ENCODE assay signal across 10 cellular contexts in the genomic region with DNA sequence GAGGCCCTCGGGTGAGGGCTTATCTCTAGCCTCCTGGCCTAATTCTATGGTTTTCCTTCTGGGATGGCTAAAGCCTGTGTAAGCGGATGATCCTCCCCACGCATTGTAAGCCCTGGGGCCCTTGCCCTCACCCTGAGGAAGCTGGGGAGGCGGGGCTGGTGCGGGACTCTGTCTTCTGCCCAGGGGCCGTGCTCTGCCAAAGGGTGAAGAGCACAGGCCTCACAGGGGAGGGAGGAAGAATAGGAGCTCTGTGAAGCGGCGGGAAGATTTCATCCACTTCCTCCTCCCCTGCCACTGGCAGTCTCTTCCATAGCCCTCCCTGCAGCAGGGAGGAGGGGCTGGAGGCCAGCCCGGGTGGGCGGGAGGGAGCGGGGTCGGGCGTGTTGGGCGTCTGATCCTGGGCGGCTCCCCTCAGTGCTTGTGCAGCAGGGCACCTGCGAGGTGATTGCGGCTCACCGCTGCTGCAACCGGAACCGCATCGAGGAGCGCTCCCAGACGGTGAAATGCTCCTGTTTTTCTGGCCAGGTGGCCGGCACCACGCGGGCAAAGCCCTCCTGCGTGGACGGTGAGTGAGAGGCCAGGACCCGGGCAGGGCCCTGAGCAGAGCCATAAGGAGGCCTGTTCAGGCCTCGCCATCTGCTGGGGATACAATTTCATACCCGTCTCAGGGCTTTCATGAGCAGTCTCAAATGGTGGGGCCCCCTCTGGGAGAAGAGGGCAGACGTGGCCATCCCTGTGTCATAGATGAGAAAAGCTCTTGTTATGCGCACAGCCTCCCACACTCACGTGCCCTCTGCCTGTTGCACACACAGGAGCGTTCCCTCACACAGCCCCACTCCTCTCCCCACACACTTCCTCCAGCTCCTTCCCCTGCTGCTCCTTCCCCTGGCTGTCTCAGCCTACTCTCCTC. TPM values are rescaled to one million over a fixed set of nuclear protein-coding genes. Genes with fewer than 3 reads are reported as not detected.
A peak's percentile ranks its signal among the peaks of the same experiment; 100 is the strongest.
DNase-seq lines count a peak whose midpoint lies in the region; ATAC-seq and TF ChIP-seq lines count a peak whose summit lies in the region.
"Had no signal": no experiment of that assay in that cellular context is flagged by ENCODE, and none has a peak within 500 bp of the region (broad histone marks: within the 10 kb centered on the region; RNA-seq: fewer than 3 reads in every experiment).

No MANE protein-coding gene starts in this region.

- peaks cover 20% of the 10 kb centered on the region for H3K4me1 Mint-ChIP-seq in activated naive CD8-positive, alpha-beta T cell treated with anti-CD3 and anti-CD28 coated beads, Interleukin-2, amount 50 U/mL, for 24 hours

- ATAC-seq in activated naive CD8-positive, alpha-beta T cell treated with anti-CD3 and anti-CD28 coated beads, Interleukin-2, amount 50 U/mL, for 24 hours = peak; percentile 52
- ATAC-seq in left lung = peak; percentile 39
- no peak for ATAC-seq in GM21528 (IDR thresholded peaks at IDR 0.05; ENCODE audit: low FRiP score, unreplicated experiment)
- ATAC-seq: GM12878 had no signal

- H3K27ac ChIP-seq in HUES48 (ENCODE audit: low read depth, low read length) (peak overlapping the region; percentile 37), left lung (no peak overlapping the region)

- intact Hi-C loops in left lung (cut with DNase I) = loop anchor here in 1 of 2 donors (10.0 kb wide), 1 partner anchor 82 kb away; no protein-coding TSS in a partner anchor

- H3K9ac ChIP-seq in HUES48 (ENCODE audit: low read depth, low read length) = no peak overlapping the region

- peak; percentile 47 for DNase-seq in AG10803 (ENCODE audit: low read depth)
- DNase-seq in activated naive CD8-positive, alpha-beta T cell treated with anti-CD3 and anti-CD28 coated beads, Interleukin-2, amount 50 U/mL, for 24 hours = no peak
- peak in 1 of 2 donors; percentile 52 for DNase-seq in left lung
- no peak for DNase-seq in SHP77 treated with DMSO at 0.1 percent for 48 hours (lab: John Stamatoyannopoulos, UW)
- DNase-seq in COR-L47 (lab: John Stamatoyannopoulos, UW) = no peak
- no peak for DNase-seq in effector CD8-positive, alpha-beta T cell (lab: John Stamatoyannopoulos, UW)
- DNase-seq: NCI-H1694 had no signal

- TF ChIP-seq CTCF in AG10803 (conservative IDR thresholded peaks at IDR 0.05; ENCODE audit: low read length) (0 out of 2 replicates have a peak, but pooled peaks have one; percentile 21), left lung (IDR thresholded peaks at IDR 0.05) (no peak)

- H3K9me3 Mint-ChIP-seq in activated naive CD8-positive, alpha-beta T cell treated with anti-CD3 and anti-CD28 coated beads, Interleukin-2, amount 50 U/mL, for 24 hours = no peaks in the 10 kb centered on the region

- H3K4me1 ChIP-seq in HUES48 (ENCODE audit: control insufficient read depth, insufficient read depth, low read length) = peaks cover 14% of the 10 kb centered on the region
- peaks cover 6 to 18% of the 10 kb centered on the region in 2 donors for H3K4me1 ChIP-seq in left lung

- peaks cover 19% of the 10 kb centered on the region for H3K27me3 Mint-ChIP-seq in activated naive CD8-positive, alpha-beta T cell treated with anti-CD3 and anti-CD28 coated beads, Interleukin-2, amount 50 U/mL, for 24 hours

- H3K9me3 ChIP-seq in HUES48 (ENCODE audit: control insufficient read depth, insufficient read depth, low read length) (no peaks in the 10 kb centered on the region), left lung (no peaks in the 10 kb centered on the region)

- H3K27me3 ChIP-seq in HUES48 (ENCODE audit: control insufficient read depth, insufficient read depth, low read length) = peaks cover 45% of the 10 kb centered on the region
- peaks cover 0 to 45% of the 10 kb centered on the region in 2 donors for H3K27me3 ChIP-seq in left lung

- H3K36me3 Mint-ChIP-seq in activated naive CD8-positive, alpha-beta T cell treated with anti-CD3 and anti-CD28 coated beads, Interleukin-2, amount 50 U/mL, for 24 hours (ENCODE audit: low read depth) = no peaks in the 10 kb centered on the region

- no peak overlapping the region for H3K4me3 Mint-ChIP-seq in activated naive CD8-positive, alpha-beta T cell treated with anti-CD3 and anti-CD28 coated beads, Interleukin-2, amount 50 U/mL, for 24 hours

- H3K27ac Mint-ChIP-seq in activated naive CD8-positive, alpha-beta T cell treated with anti-CD3 and anti-CD28 coated beads, Interleukin-2, amount 50 U/mL, for 24 hours = peak overlapping the region; percentile 43

- no peak overlapping the region for H3K4me3 ChIP-seq in AG10803 (ENCODE audit: low read length)
- H3K4me3 ChIP-seq in HUES48 (ENCODE audit: low read depth, low read length) = peak overlapping the region; percentile 45
- H3K4me3 ChIP-seq in left lung = no peak overlapping the region
- H3K4me3 ChIP-seq: GM12878 had no signal

- H3K36me3 ChIP-seq in HUES48 (ENCODE audit: control insufficient read depth, insufficient read depth, low read length) = no peaks in the 10 kb centered on the region
- no peaks in the 10 kb centered on the region for H3K36me3 ChIP-seq in left lung

RNA-seq across cellular contexts. Expression of gene PPM1J, which starts 7.7 kb away (rescaled TPM):
- total RNA-seq in left lung = under 1 TPM; 0.76 to 0.93 TPM

RNA-seq across cellular contexts. Expression of gene RHOC, which starts 15.9 kb away (rescaled TPM):
- total RNA-seq in left lung = 100 to 1,000 TPM; 195 to 197 TPM

RNA-seq across cellular contexts. Expression of gene MOV10, which starts 48.4 kb away (rescaled TPM):
- 10 to 100 TPM; 57.8 to 59.0 TPM for total RNA-seq in left lung
